ENCODE assay signal across 1 cellular context in the genomic region with DNA sequence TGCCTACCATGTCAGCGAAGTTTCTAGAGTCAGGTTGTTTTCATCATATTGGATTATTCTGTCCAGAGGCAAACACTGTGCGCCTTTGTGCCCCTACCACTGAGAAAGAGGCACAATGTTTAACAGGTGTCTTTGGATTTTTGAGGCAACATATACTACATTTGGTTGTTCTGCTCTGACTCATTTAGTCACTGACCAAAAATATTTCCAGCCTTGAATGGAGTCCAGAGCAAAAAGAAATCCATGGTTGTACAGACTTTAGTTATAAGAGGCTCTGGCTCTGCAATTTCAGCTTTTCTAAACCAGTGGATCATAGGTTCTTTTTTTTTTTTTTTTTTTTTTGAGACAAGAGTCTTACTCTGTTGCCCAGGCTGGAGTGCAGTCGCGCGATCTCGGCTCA.
TF ChIP-seq lines count a peak whose summit lies in the region.

No MANE protein-coding gene starts in this region.

TF ChIP-seq in H1, 55 proteins besides CTCF, POLR2A, EP300 and RAD21:
- no peak for TF ChIP-seq SP2 (IDR thresholded peaks at IDR 0.05; ENCODE audit: low read length)
- no peak for TF ChIP-seq SRF (IDR thresholded peaks at IDR 0.05; ENCODE audit: low read depth, low read length)
- no peak for TF ChIP-seq SIN3A (conservative IDR thresholded peaks at IDR 0.05 in 1 of 2, IDR thresholded peaks at IDR 0.05 in 1 of 2; ENCODE audit: low read depth in 1 of 2, low read length in 2 of 2)
- no peak for TF ChIP-seq RNF2 (IDR thresholded peaks at IDR 0.05; ENCODE audit: borderline replicate concordance, low read depth, low read length, missing control alignments, poor library complexity, severe bottlenecking)
- TF ChIP-seq POU5F1 (IDR thresholded peaks at IDR 0.05; ENCODE audit: low read depth, low read length), result no peak
- no peak for TF ChIP-seq RBBP5 (IDR thresholded peaks at IDR 0.05; ENCODE audit: borderline replicate concordance, low read depth, low read length)
- TF ChIP-seq BCL11A (IDR thresholded peaks at IDR 0.05; ENCODE audit: low read depth in 2 of 2, low read length in 2 of 2), result no peak
- TF ChIP-seq CHD1 (IDR thresholded peaks at IDR 0.05; ENCODE audit: low read depth, low read length), result no peak
- TF ChIP-seq TBP (IDR thresholded peaks at IDR 0.05; ENCODE audit: low read depth, low read length), result no peak
- no peak for TF ChIP-seq KDM1A (IDR thresholded peaks at IDR 0.05; ENCODE audit: borderline replicate concordance, low read length)
- no peak for TF ChIP-seq KDM5A (IDR thresholded peaks at IDR 0.05; ENCODE audit: low read length)
- TF ChIP-seq SUZ12 (IDR thresholded peaks at IDR 0.05; ENCODE audit: low read length), result no peak
- no peak for TF ChIP-seq YY1 (IDR thresholded peaks at IDR 0.05; ENCODE audit: low read depth, low read length)
- TF ChIP-seq FOSL1 (IDR thresholded peaks at IDR 0.05; ENCODE audit: insufficient read depth, low read depth, low read length), result no peak
- no peak for TF ChIP-seq RXRA (IDR thresholded peaks at IDR 0.05; ENCODE audit: insufficient read depth, low read depth, low read length)
- TF ChIP-seq TEAD4 (IDR thresholded peaks at IDR 0.05; ENCODE audit: low read depth, low read length), result no peak
